9 cellular contexts compared by ENCODE assay signal in genomic region chr5:95884021-95884333, GRCh38.
DNase-seq lines count a peak whose midpoint lies in the region; ATAC-seq and TF ChIP-seq lines count a peak whose summit lies in the region.
"Had no signal": no experiment of that assay in that cellular context is flagged by ENCODE, and none has a peak within 500 bp of the region (broad histone marks: within the 10 kb centered on the region; RNA-seq: fewer than 3 reads in every experiment).

No MANE protein-coding gene starts in this region.

- no peaks in the 10 kb centered on the region; a peak in 1 of 22 replicates for H3K9me3 ChIP-seq in BLaER1 treated with 17β-estradiol and CSF1 and Interleukin-3, amounts not matched to agents 10 nM and 100 nM (replicated peaks in 1 of 11)

- H3K27me3 ChIP-seq in BLaER1 treated with 17β-estradiol and CSF1 and Interleukin-3, amounts not matched to agents 10 nM and 100 nM = no peaks in the 10 kb centered on the region
- H3K27me3 ChIP-seq in H7 (ENCODE audit: control insufficient read depth, insufficient read depth, low read length) (no peaks in the 10 kb centered on the region), GM23338 (ENCODE audit: insufficient read depth) (no peaks in the 10 kb centered on the region)

- no peaks in the 10 kb centered on the region for H3K27me3 Mint-ChIP-seq in GM23338 (ENCODE audit: insufficient read depth, low read depth, poor library complexity)
- H3K27me3 Mint-ChIP-seq: activated naive CD8-positive, alpha-beta T cell treated with anti-CD3 and anti-CD28 coated beads, Interleukin-2, amount 10 ng/mL, durations not matched to agents 7 days and 5 days had no signal

- H3K36me3 Mint-ChIP-seq in GM23338 (ENCODE audit: low read depth) = no peaks in the 10 kb centered on the region

- H3K27ac Mint-ChIP-seq in GM23338 = no peak overlapping the region
- H3K27ac Mint-ChIP-seq: activated naive CD8-positive, alpha-beta T cell treated with anti-CD3 and anti-CD28 coated beads, Interleukin-2, amount 10 ng/mL, durations not matched to agents 7 days and 5 days had no signal

- peak overlapping the region in 10 of 11 experiments; percentile 3 to 56 (median 18); a peak in 10 of 22 replicates for H3K9ac ChIP-seq in BLaER1 treated with 17β-estradiol and CSF1 and Interleukin-3, amounts not matched to agents 10 nM and 100 nM

- H3K4me3 Mint-ChIP-seq in GM23338 = no peak overlapping the region
- H3K4me3 Mint-ChIP-seq: activated naive CD8-positive, alpha-beta T cell treated with anti-CD3 and anti-CD28 coated beads, Interleukin-2, amount 10 ng/mL, durations not matched to agents 7 days and 5 days had no signal

- H3F3A ChIP-seq in GM23338 (replicated peaks; ENCODE audit: low read depth) = no peaks in the 10 kb centered on the region

- peaks cover 22 to 56% (median 27%) of the 10 kb centered on the region in 10 experiments for H3K4me1 ChIP-seq in BLaER1 treated with 17β-estradiol and CSF1 and Interleukin-3, amounts not matched to agents 10 nM and 100 nM
- H3K4me1 ChIP-seq in GM23338 (ENCODE audit: insufficient read depth) = peaks cover 1% of the 10 kb centered on the region; the same call in 1 of the 2 replicates

- peak overlapping the region in 5 of 10 experiments; percentile 5 to 31 (median 10); a peak in 5 of 20 replicates for H3K4me3 ChIP-seq in BLaER1 treated with 17β-estradiol and CSF1 and Interleukin-3, amounts not matched to agents 10 nM and 100 nM
- no peak overlapping the region for H3K4me3 ChIP-seq in fibroblast of the aortic adventitia (ENCODE audit: low read depth, low read length)
- no peak overlapping the region for H3K4me3 ChIP-seq in H7 (ENCODE audit: insufficient read depth, low read depth, low read length)
- H3K4me3 ChIP-seq in GM23338 = no peak overlapping the region

- peaks cover 0 to 26% (median 17%) of the 10 kb centered on the region in 11 experiments; a peak in 15 of 22 replicates for H3K36me3 ChIP-seq in BLaER1 treated with 17β-estradiol and CSF1 and Interleukin-3, amounts not matched to agents 10 nM and 100 nM
- H3K36me3 ChIP-seq in H7 (replicated peaks; ENCODE audit: control insufficient read depth, insufficient read depth, low read length) (no peaks in the 10 kb centered on the region), GM23338 (ENCODE audit: insufficient read depth) (no peaks in the 10 kb centered on the region)

- H3K27ac ChIP-seq in BLaER1 treated with 17β-estradiol and CSF1 and Interleukin-3, amounts not matched to agents 10 nM and 100 nM = peak overlapping the region; percentile 35 to 79 (median 58); a peak in 18 of 22 replicates
- no peak overlapping the region for H3K27ac ChIP-seq in GM23338 (ENCODE audit: low read depth)

- no peak for TF ChIP-seq CTCF in fibroblast of the aortic adventitia (IDR thresholded peaks at IDR 0.05; ENCODE audit: insufficient read depth, low read length)
- no peak for TF ChIP-seq CTCF in GM23338 (conservative IDR thresholded peaks at IDR 0.05; ENCODE audit: low read depth in 2 of 2)

- no peaks in the 10 kb centered on the region for H4K20me1 ChIP-seq in BLaER1 treated with 17β-estradiol and CSF1 and Interleukin-3, amounts not matched to agents 10 nM and 100 nM
- H4K20me1 ChIP-seq in GM23338 (replicated peaks; ENCODE audit: insufficient read depth) = no peaks in the 10 kb centered on the region

- H3K9me3 Mint-ChIP-seq in GM23338 = no peaks in the 10 kb centered on the region
- H3K9me3 Mint-ChIP-seq: activated naive CD8-positive, alpha-beta T cell treated with anti-CD3 and anti-CD28 coated beads, Interleukin-2, amount 10 ng/mL, durations not matched to agents 7 days and 5 days had no signal

- peaks cover 2% of the 10 kb centered on the region; the same call in 2 of the 3 replicates for H3K4me1 Mint-ChIP-seq in GM23338
- H3K4me1 Mint-ChIP-seq: activated naive CD8-positive, alpha-beta T cell treated with anti-CD3 and anti-CD28 coated beads, Interleukin-2, amount 10 ng/mL, durations not matched to agents 7 days and 5 days had no signal

- ATAC-seq in GM21423 (IDR thresholded peaks at IDR 0.05; ENCODE audit: unreplicated experiment) (peak; percentile 56), HG03558 (IDR thresholded peaks at IDR 0.05; ENCODE audit: extremely low read depth, unreplicated experiment) (peak; percentile 37), GM23338 (no peak)

- H2AFZ ChIP-seq in GM23338 = no peak overlapping the region

- no peaks in the 10 kb centered on the region for H3K9me2 ChIP-seq in GM23338 (ENCODE audit: insufficient read depth)

- peak overlapping the region; percentile 51 to 82 (median 72) for H3K4me2 ChIP-seq in BLaER1 treated with 17β-estradiol and CSF1 and Interleukin-3, amounts not matched to agents 10 nM and 100 nM
- H3K4me2 ChIP-seq in GM23338 = no peak overlapping the region

- no peaks in the 10 kb centered on the region for H3K79me2 ChIP-seq in GM23338 (replicated peaks; ENCODE audit: insufficient read depth)

- peak; percentile 26 for DNase-seq in fibroblast of the aortic adventitia (ENCODE audit: low read depth)
- DNase-seq in H7 = no peak
- no peak for DNase-seq in GM23338 (ENCODE audit: low spot score)
- DNase-seq in T1000 (lab: John Stamatoyannopoulos, UW) = no peak
- no peak for DNase-seq in activated CD4-positive, alpha-beta T cell treated with anti-CD3 and anti-CD28 coated beads for 4 hours
- DNase-seq: activated naive CD8-positive, alpha-beta T cell treated with anti-CD3 and anti-CD28 coated beads, Interleukin-2, amount 10 ng/mL, durations not matched to agents 7 days and 5 days had no signal

TF ChIP-seq in GM23338, 12 proteins besides CTCF, POLR2A, EP300 and RAD21:
- TF ChIP-seq JUNB (IDR thresholded peaks at IDR 0.05; ENCODE audit: unreplicated experiment) = no peak
- TF ChIP-seq NANOG (IDR thresholded peaks at IDR 0.05; ENCODE audit: borderline replicate concordance) = no peak
- no peak for TF ChIP-seq REST (IDR thresholded peaks at IDR 0.05; ENCODE audit: unreplicated experiment)
- TF ChIP-seq ETS1 (IDR thresholded peaks at IDR 0.05) = no peak
- no peak for TF ChIP-seq CREB1 (CRISPR knock-in tag; IDR thresholded peaks at IDR 0.05; ENCODE audit: low read depth)
